In genomic region chr22:23414727-23415489, GRCh38 we compare ENCODE assay signal across 23 cellular contexts.
"Had no signal": no experiment of that assay in that cellular context is flagged by ENCODE, and none has a peak within 500 bp of the region (broad histone marks: within the 10 kb centered on the region; RNA-seq: fewer than 3 reads in every experiment).

No MANE protein-coding gene starts in this region.

- H3K27ac Mint-ChIP-seq: activated B cell treated with CpG ODN at 0.5 μM for 24 hours; activated CD4-positive, alpha-beta T cell treated with anti-CD3 and anti-CD28 coated beads for 36 hours; activated naive CD4-positive, alpha-beta T cell treated with anti-CD3 and anti-CD28 coated beads for 36 hours; activated naive CD8-positive, alpha-beta T cell treated with anti-CD3 and anti-CD28 coated beads, Interleukin-2, amount 50 U/mL, for 24 hours; immature natural killer cell; memory B cell; stimulated activated memory B cell treated with anti-CD40 and anti-IgM and Interleukin-4, amounts not matched to agents 10 μg/mL and 1 μg/mL and 100 μg/mL, for 72 hours had no signal

- H3K9me3 Mint-ChIP-seq: activated B cell treated with CpG ODN at 0.5 μM for 24 hours; activated naive CD4-positive, alpha-beta T cell treated with anti-CD3 and anti-CD28 coated beads for 36 hours; activated naive CD8-positive, alpha-beta T cell treated with anti-CD3 and anti-CD28 coated beads, Interleukin-2, amount 50 U/mL, for 24 hours; activated T-cell treated with anti-CD3 and anti-CD28 coated beads, Interleukin-2, amount 50 U/mL, for 4 hours; immature natural killer cell; memory B cell; stimulated activated memory B cell treated with anti-CD40 and anti-IgM and Interleukin-4, amounts not matched to agents 10 μg/mL and 1 μg/mL and 100 μg/mL, for 72 hours had no signal

- ATAC-seq: activated CD4-positive, alpha-beta T cell treated with anti-CD3 and anti-CD28 coated beads for 36 hours; activated naive CD8-positive, alpha-beta T cell treated with anti-CD3 and anti-CD28 coated beads, Interleukin-2, amount 50 U/mL, for 24 hours; activated T-cell treated with anti-CD3 and anti-CD28 coated beads, Interleukin-2, amount 50 U/mL, for 4 hours; body of pancreas; esophagus mucosa; left ventricle myocardium superior; mucosa of descending colon; sciatic nerve; stimulated activated memory B cell treated with anti-CD40 and anti-IgM and Interleukin-4, amounts not matched to agents 10 μg/mL and 1 μg/mL and 100 μg/mL, for 72 hours had no signal

- H3K27me3 ChIP-seq: body of pancreas, cardiac muscle cell had no signal

- H3K36me3 Mint-ChIP-seq: immature natural killer cell; memory B cell; stimulated activated memory B cell treated with anti-CD40 and anti-IgM and Interleukin-4, amounts not matched to agents 10 μg/mL and 1 μg/mL and 100 μg/mL, for 72 hours had no signal

- H3K27ac ChIP-seq: body of pancreas, cardiac muscle cell, thoracic aorta had no signal

- H3K36me3 ChIP-seq: cardiac muscle cell, thoracic aorta had no signal

- H3K4me3 Mint-ChIP-seq: activated B cell treated with CpG ODN at 0.5 μM for 24 hours; activated CD4-positive, alpha-beta T cell treated with anti-CD3 and anti-CD28 coated beads for 36 hours; activated naive CD4-positive, alpha-beta T cell treated with anti-CD3 and anti-CD28 coated beads for 36 hours; activated naive CD8-positive, alpha-beta T cell treated with anti-CD3 and anti-CD28 coated beads, Interleukin-2, amount 50 U/mL, for 24 hours; activated T-cell treated with anti-CD3 and anti-CD28 coated beads, Interleukin-2, amount 50 U/mL, for 4 hours; immature natural killer cell; memory B cell; stimulated activated memory B cell treated with anti-CD40 and anti-IgM and Interleukin-4, amounts not matched to agents 10 μg/mL and 1 μg/mL and 100 μg/mL, for 72 hours had no signal

- H3K9me3 ChIP-seq: body of pancreas, mucosa of descending colon, thoracic aorta had no signal

- H3K4me3 ChIP-seq: body of pancreas, cardiac muscle cell, mucosa of descending colon, thoracic aorta had no signal

- H3K27me3 Mint-ChIP-seq: activated B cell treated with CpG ODN at 0.5 μM for 24 hours; activated CD4-positive, alpha-beta T cell treated with anti-CD3 and anti-CD28 coated beads for 36 hours; activated naive CD8-positive, alpha-beta T cell treated with anti-CD3 and anti-CD28 coated beads, Interleukin-2, amount 50 U/mL, for 24 hours had no signal

- H3K4me1 ChIP-seq: body of pancreas had no signal

- DNase-seq: activated B cell treated with CpG ODN at 0.5 μM for 24 hours; activated CD4-positive, alpha-beta T cell treated with anti-CD3 and anti-CD28 coated beads for 36 hours; activated CD4-positive, alpha-beta T cell treated with anti-CD3 and anti-CD28 coated beads, Interleukin-2, amount 50 U/mL, for 48 hours; activated CD8-positive, alpha-beta memory T cell treated with anti-CD3 and anti-CD28 coated beads, Interleukin-2, amount 50 U/mL, for 48 hours; activated naive CD4-positive, alpha-beta T cell treated with anti-CD3 and anti-CD28 coated beads for 36 hours; activated naive CD8-positive, alpha-beta T cell treated with anti-CD3 and anti-CD28 coated beads, Interleukin-2, amount 50 U/mL, for 24 hours; activated T-cell treated with anti-CD3 and anti-CD28 coated beads, Interleukin-2, amount 50 U/mL, for 4 hours; body of pancreas; effector memory CD4-positive, alpha-beta T cell; foreskin melanocyte; immature natural killer cell; left ventricle myocardium superior; mucosa of descending colon; occipital lobe; small intestine; stimulated activated CD4-positive, alpha-beta T cell treated with anti-CD3 and anti-CD28 coated beads, Interleukin-15, amount 100 ng/mL, for 24 hours; T-helper 9 cell had no signal

- H3K4me1 Mint-ChIP-seq: stimulated activated memory B cell treated with anti-CD40 and anti-IgM and Interleukin-4, amounts not matched to agents 10 μg/mL and 1 μg/mL and 100 μg/mL, for 72 hours had no signal
